ENCODE assay signal across 7 cellular contexts in genomic region chr1:146399224-146399623, GRCh38.
DNase-seq lines count a peak whose midpoint lies in the region; ATAC-seq and TF ChIP-seq lines count a peak whose summit lies in the region.
"Not testable (repeated sequence)": the region's sequence is repeated elsewhere in the genome, so short reads cannot be mapped to it uniquely, and the experiment has no call there.

No MANE protein-coding gene starts in this region.

- POLR2A ChIA-PET in CD4-positive, alpha-beta memory T cell (lab: Charles Lee; ENCODE audit: partially characterized antibody), result interaction anchor here (1.0 kb wide), 1 partner anchor 22 kb away, joined by 9 read pairs; no protein-coding TSS in a partner anchor
- POLR2A ChIA-PET in activated CD4-positive, alpha-beta memory T cell treated with anti-CD3 and anti-CD28 coated beads for 36 hours (lab: Charles Lee), result not testable (repeated sequence)

- H3K36me3 Mint-ChIP-seq in CD4-positive, alpha-beta memory T cell; T-helper 17 cell (ENCODE audit: low read depth); activated CD4-positive, alpha-beta memory T cell treated with anti-CD3 and anti-CD28 coated beads for 36 hours; activated T-helper 17 cell treated with anti-CD3 and anti-CD28 coated beads, Interleukin-2, amount 50 U/mL, for 72 hours (ENCODE audit: low read depth); activated naive CD8-positive, alpha-beta T cell treated with anti-CD3 and anti-CD28 coated beads, Interleukin-2, amount 50 U/mL, for 24 hours (ENCODE audit: low read depth); stimulated activated naive B cell treated with anti-CD40 and anti-IgM and Interleukin-4, amounts not matched to agents 10 μg/mL and 1 μg/mL and 100 μg/mL, for 72 hours: not testable (repeated sequence)

- not testable (repeated sequence) for TF ChIP-seq CTCF in mucosa of descending colon (IDR thresholded peaks at IDR 0.05)

- peaks cover 25% of the 10 kb centered on the region for H3K4me1 ChIP-seq in CD4-positive, alpha-beta memory T cell (ENCODE audit: insufficient read depth, low read length)
- not testable (repeated sequence) for H3K4me1 ChIP-seq in mucosa of descending colon (ENCODE audit: low read depth)

- DNase-seq in CD4-positive, alpha-beta memory T cell, result peak in 4 of 5 donors; percentile 51 to 63 (median 54)
- not testable (repeated sequence) for DNase-seq in T-helper 17 cell; activated CD4-positive, alpha-beta memory T cell treated with anti-CD3 and anti-CD28 coated beads for 36 hours; activated naive CD8-positive, alpha-beta T cell treated with anti-CD3 and anti-CD28 coated beads, Interleukin-2, amount 50 U/mL, for 24 hours; mucosa of descending colon; stimulated activated naive B cell treated with anti-CD40 and anti-IgM and Interleukin-4, amounts not matched to agents 10 μg/mL and 1 μg/mL and 100 μg/mL, for 72 hours

- not testable (repeated sequence) for H3K9me3 ChIP-seq in CD4-positive, alpha-beta memory T cell (ENCODE audit: control insufficient read depth in 1 of 2, low read length in 2 of 2); T-helper 17 cell (ENCODE audit: control insufficient read depth, low read length, poor library complexity, severe bottlenecking); mucosa of descending colon

- CTCF ChIA-PET in CD4-positive, alpha-beta memory T cell (lab: Charles Lee; ENCODE audit: partially characterized antibody); activated CD4-positive, alpha-beta memory T cell treated with anti-CD3 and anti-CD28 coated beads for 36 hours (lab: Charles Lee): not testable (repeated sequence)

- not testable (repeated sequence) for H3K9me3 Mint-ChIP-seq in CD4-positive, alpha-beta memory T cell; activated CD4-positive, alpha-beta memory T cell treated with anti-CD3 and anti-CD28 coated beads for 36 hours; activated T-helper 17 cell treated with anti-CD3 and anti-CD28 coated beads, Interleukin-2, amount 50 U/mL, for 72 hours; activated naive CD8-positive, alpha-beta T cell treated with anti-CD3 and anti-CD28 coated beads, Interleukin-2, amount 50 U/mL, for 24 hours; stimulated activated naive B cell treated with anti-CD40 and anti-IgM and Interleukin-4, amounts not matched to agents 10 μg/mL and 1 μg/mL and 100 μg/mL, for 72 hours

- H3K27ac ChIP-seq in CD4-positive, alpha-beta memory T cell (ENCODE audit: low read depth, low read length), result not testable (repeated sequence)

- peak overlapping the region in 6 of 7 donors; percentile 70 to 94 (median 90) for H3K27ac Mint-ChIP-seq in CD4-positive, alpha-beta memory T cell
- not testable (repeated sequence) for H3K27ac Mint-ChIP-seq in T-helper 17 cell; activated T-helper 17 cell treated with anti-CD3 and anti-CD28 coated beads, Interleukin-2, amount 50 U/mL, for 72 hours; stimulated activated naive B cell treated with anti-CD40 and anti-IgM and Interleukin-4, amounts not matched to agents 10 μg/mL and 1 μg/mL and 100 μg/mL, for 72 hours
- peak overlapping the region; percentile 72 for H3K27ac Mint-ChIP-seq in activated CD4-positive, alpha-beta memory T cell treated with anti-CD3 and anti-CD28 coated beads for 36 hours
- peak overlapping the region; percentile 60 for H3K27ac Mint-ChIP-seq in activated naive CD8-positive, alpha-beta T cell treated with anti-CD3 and anti-CD28 coated beads, Interleukin-2, amount 50 U/mL, for 24 hours

- intact Hi-C loops in CD4-positive, alpha-beta memory T cell (cut with micrococcal nuclease); activated CD4-positive, alpha-beta memory T cell treated with anti-CD3 and anti-CD28 coated beads for 36 hours (cut with micrococcal nuclease); mucosa of descending colon (cut with DNase I, micrococcal nuclease): not testable (repeated sequence)

- peaks cover 15 to 28% (median 23%) of the 10 kb centered on the region in 4 donors for H3K4me1 Mint-ChIP-seq in CD4-positive, alpha-beta memory T cell
- H3K4me1 Mint-ChIP-seq in T-helper 17 cell, result peaks cover 17% of the 10 kb centered on the region
- peaks cover 24% of the 10 kb centered on the region for H3K4me1 Mint-ChIP-seq in activated CD4-positive, alpha-beta memory T cell treated with anti-CD3 and anti-CD28 coated beads for 36 hours (ENCODE audit: low read depth)
- H3K4me1 Mint-ChIP-seq in activated T-helper 17 cell treated with anti-CD3 and anti-CD28 coated beads, Interleukin-2, amount 50 U/mL, for 72 hours, result peaks cover 13% of the 10 kb centered on the region
- peaks cover 25% of the 10 kb centered on the region for H3K4me1 Mint-ChIP-seq in activated naive CD8-positive, alpha-beta T cell treated with anti-CD3 and anti-CD28 coated beads, Interleukin-2, amount 50 U/mL, for 24 hours
- H3K4me1 Mint-ChIP-seq in stimulated activated naive B cell treated with anti-CD40 and anti-IgM and Interleukin-4, amounts not matched to agents 10 μg/mL and 1 μg/mL and 100 μg/mL, for 72 hours, result not testable (repeated sequence)

- not testable (repeated sequence) for H3K4me3 ChIP-seq in CD4-positive, alpha-beta memory T cell (ENCODE audit: low read length in 2 of 2); mucosa of descending colon

- ATAC-seq in T-helper 17 cell (peak; percentile 80), mucosa of descending colon (peak; percentile 24)
- peak; percentile 54 for ATAC-seq in activated T-helper 17 cell treated with anti-CD3 and anti-CD28 coated beads, Interleukin-2, amount 50 U/mL, for 72 hours (replicated peaks)
- ATAC-seq in activated naive CD8-positive, alpha-beta T cell treated with anti-CD3 and anti-CD28 coated beads, Interleukin-2, amount 50 U/mL, for 24 hours, result not testable (repeated sequence)
- ATAC-seq in stimulated activated naive B cell treated with anti-CD40 and anti-IgM and Interleukin-4, amounts not matched to agents 10 μg/mL and 1 μg/mL and 100 μg/mL, for 72 hours (replicated peaks), result peak; percentile 25

- not testable (repeated sequence) for H3K27me3 ChIP-seq in CD4-positive, alpha-beta memory T cell (ENCODE audit: insufficient read depth, low read length)

- not testable (repeated sequence) for H3K27me3 Mint-ChIP-seq in CD4-positive, alpha-beta memory T cell; T-helper 17 cell; activated CD4-positive, alpha-beta memory T cell treated with anti-CD3 and anti-CD28 coated beads for 36 hours; activated T-helper 17 cell treated with anti-CD3 and anti-CD28 coated beads, Interleukin-2, amount 50 U/mL, for 72 hours; activated naive CD8-positive, alpha-beta T cell treated with anti-CD3 and anti-CD28 coated beads, Interleukin-2, amount 50 U/mL, for 24 hours; stimulated activated naive B cell treated with anti-CD40 and anti-IgM and Interleukin-4, amounts not matched to agents 10 μg/mL and 1 μg/mL and 100 μg/mL, for 72 hours

- H3K4me3 Mint-ChIP-seq in CD4-positive, alpha-beta memory T cell, result peak overlapping the region in 4 of 8 donors; percentile 40 to 69 (median 57)
- H3K4me3 Mint-ChIP-seq in T-helper 17 cell; activated CD4-positive, alpha-beta memory T cell treated with anti-CD3 and anti-CD28 coated beads for 36 hours; activated T-helper 17 cell treated with anti-CD3 and anti-CD28 coated beads, Interleukin-2, amount 50 U/mL, for 72 hours; activated naive CD8-positive, alpha-beta T cell treated with anti-CD3 and anti-CD28 coated beads, Interleukin-2, amount 50 U/mL, for 24 hours; stimulated activated naive B cell treated with anti-CD40 and anti-IgM and Interleukin-4, amounts not matched to agents 10 μg/mL and 1 μg/mL and 100 μg/mL, for 72 hours: not testable (repeated sequence)

- H3K36me3 ChIP-seq in CD4-positive, alpha-beta memory T cell (ENCODE audit: insufficient read depth, low read length); mucosa of descending colon (ENCODE audit: low read depth): not testable (repeated sequence)
